1 cellular context compared by ENCODE assay signal in genomic region chr3:141321109-141321497, GRCh38.
TF ChIP-seq lines count a peak whose summit lies in the region.

No MANE protein-coding gene starts in this region.

TF ChIP-seq in IMR-90, 13 proteins besides CTCF, POLR2A, EP300 and RAD21:
- no peak for TF ChIP-seq RFX5 (IDR thresholded peaks at IDR 0.05; ENCODE audit: low read depth, low read length)
- no peak for TF ChIP-seq MXI1 (IDR thresholded peaks at IDR 0.05; ENCODE audit: borderline replicate concordance, low read depth, low read length)
- TF ChIP-seq MAFK (IDR thresholded peaks at IDR 0.05; ENCODE audit: low read depth, low read length): no peak
- no peak for TF ChIP-seq FOS (IDR thresholded peaks at IDR 0.05; ENCODE audit: low read depth, low read length)
- no peak for TF ChIP-seq ELK1 (IDR thresholded peaks at IDR 0.05; ENCODE audit: borderline replicate concordance, low read depth, low read length)
- no peak for TF ChIP-seq USF2 (IDR thresholded peaks at IDR 0.05; ENCODE audit: low read depth, low read length)
- TF ChIP-seq SMC3 (IDR thresholded peaks at IDR 0.05; ENCODE audit: low read depth, low read length): no peak
- no peak for TF ChIP-seq RCOR1 (IDR thresholded peaks at IDR 0.05; ENCODE audit: insufficient replicate concordance, low read length)
- no peak for TF ChIP-seq MAZ (IDR thresholded peaks at IDR 0.05; ENCODE audit: borderline replicate concordance, low read depth, low read length)
- no peak for TF ChIP-seq CHD1 (IDR thresholded peaks at IDR 0.05; ENCODE audit: low read depth, low read length)
- no peak for TF ChIP-seq BHLHE40 (IDR thresholded peaks at IDR 0.05; ENCODE audit: low read depth, low read length)
- no peak for TF ChIP-seq CEBPB (IDR thresholded peaks at IDR 0.05; ENCODE audit: low read depth, low read length)
- no peak for TF ChIP-seq NFE2L2 (IDR thresholded peaks at IDR 0.05; ENCODE audit: low read depth, low read length)
